ENCODE assay signal across 8 cellular contexts in the genomic region with DNA sequence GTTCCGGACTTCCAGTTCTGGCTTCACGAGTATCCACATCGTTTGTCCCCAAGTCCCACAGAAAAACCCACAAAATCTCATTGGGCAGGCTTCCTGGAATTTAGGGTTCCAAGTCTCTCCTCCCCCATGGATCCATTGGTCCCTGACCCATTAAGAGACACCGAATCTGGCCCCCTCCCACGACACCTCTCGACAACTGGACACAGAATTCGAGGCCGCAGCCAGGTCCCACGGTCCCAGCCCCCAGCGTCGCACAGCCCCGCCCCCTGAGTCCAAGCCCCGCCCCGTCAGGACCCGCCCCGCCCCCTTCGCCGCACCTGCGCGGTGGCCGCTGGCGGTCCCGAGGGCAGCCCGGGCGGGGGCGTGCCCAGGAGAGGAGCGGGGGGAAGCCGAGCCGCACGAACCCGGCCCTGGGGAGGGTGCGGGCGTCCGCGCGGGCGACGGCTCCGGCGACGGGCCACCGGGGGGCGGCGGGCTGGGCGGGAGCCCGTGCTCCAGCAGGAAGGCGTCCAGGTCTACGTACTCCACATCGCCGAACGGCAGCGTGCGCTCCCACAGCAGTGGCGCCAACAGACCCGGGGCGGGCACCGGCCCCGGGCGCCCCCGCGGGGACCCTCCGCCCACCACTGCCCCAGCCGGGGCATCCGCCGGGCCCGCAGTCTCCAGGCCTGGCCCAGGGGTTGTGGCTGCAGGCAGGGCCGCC. TPM values are rescaled to one million over a fixed set of nuclear protein-coding genes. Genes with fewer than 3 reads are reported as not detected.
A peak's percentile ranks its signal among the peaks of the same experiment; 100 is the strongest.
DNase-seq lines count a peak whose midpoint lies in the region; ATAC-seq, FAIRE-seq and TF ChIP-seq lines count a peak whose summit lies in the region.

No MANE protein-coding gene starts in this region.

- H3K4me3 Mint-ChIP-seq in endothelial cell (ENCODE audit: unreplicated experiment), result peak overlapping the region; percentile 67
- H3K4me3 Mint-ChIP-seq in stimulated activated naive B cell treated with anti-CD40 and anti-IgM and Interleukin-4, amounts not matched to agents 10 μg/mL and 1 μg/mL and 100 μg/mL, for 72 hours, result peak overlapping the region; percentile 88 to 92

- peaks cover 5% of the 10 kb centered on the region for H3K36me3 Mint-ChIP-seq in endothelial cell (ENCODE audit: low read depth, unreplicated experiment)
- peaks cover 5 to 16% of the 10 kb centered on the region in 2 donors for H3K36me3 Mint-ChIP-seq in stimulated activated naive B cell treated with anti-CD40 and anti-IgM and Interleukin-4, amounts not matched to agents 10 μg/mL and 1 μg/mL and 100 μg/mL, for 72 hours

- H3K27me3 Mint-ChIP-seq in endothelial cell (ENCODE audit: unreplicated experiment), result peaks cover 22% of the 10 kb centered on the region
- no peaks in the 10 kb centered on the region for H3K27me3 Mint-ChIP-seq in stimulated activated naive B cell treated with anti-CD40 and anti-IgM and Interleukin-4, amounts not matched to agents 10 μg/mL and 1 μg/mL and 100 μg/mL, for 72 hours

- DNase-seq in SKM-1 (lab: John Stamatoyannopoulos, UW; ENCODE audit: unreplicated experiment) (peak; percentile 5), SKM-1 treated with dmso at 0.1 percent for 144 hours (lab: John Stamatoyannopoulos, UW; ENCODE audit: unreplicated experiment) (no peak), NCI-H510A (lab: John Stamatoyannopoulos, UW) (peak; percentile 65), endothelial cell (ENCODE audit: low spot score) (peak; percentile 67), RCC 7860 (ENCODE audit: low spot score) (no peak)
- DNase-seq in activated CD8-positive, alpha-beta memory T cell treated with anti-CD3 and anti-CD28 coated beads for 48 hours (ENCODE audit: low read depth in 2 of 3, low spot score in 2 of 3), result peak in 2 of 3 experiments; percentile 59 to 71
- DNase-seq in stimulated activated naive B cell treated with anti-CD40 and anti-IgM and Interleukin-4, amounts not matched to agents 10 μg/mL and 1 μg/mL and 100 μg/mL, for 72 hours, result peak; percentile 69

- peaks cover 50% of the 10 kb centered on the region for H3K4me1 ChIP-seq in muscle layer of colon (ENCODE audit: insufficient read depth, low read length)

- peaks cover 32% of the 10 kb centered on the region for H3K36me3 ChIP-seq in muscle layer of colon (ENCODE audit: insufficient read depth, low read length)

- H3K27ac ChIP-seq in muscle layer of colon (ENCODE audit: low read depth, low read length), result peak overlapping the region; percentile 64

- no peak for TF ChIP-seq CTCF in endothelial cell (IDR thresholded peaks at IDR 0.05; ENCODE audit: unreplicated experiment)

- peaks cover 19% of the 10 kb centered on the region for H3K4me1 Mint-ChIP-seq in endothelial cell (ENCODE audit: unreplicated experiment)
- H3K4me1 Mint-ChIP-seq in stimulated activated naive B cell treated with anti-CD40 and anti-IgM and Interleukin-4, amounts not matched to agents 10 μg/mL and 1 μg/mL and 100 μg/mL, for 72 hours, result peaks cover 44 to 80% of the 10 kb centered on the region in 2 donors

- no peak overlapping the region for H3K27ac Mint-ChIP-seq in endothelial cell (ENCODE audit: unreplicated experiment)
- peak overlapping the region; percentile 91 for H3K27ac Mint-ChIP-seq in stimulated activated naive B cell treated with anti-CD40 and anti-IgM and Interleukin-4, amounts not matched to agents 10 μg/mL and 1 μg/mL and 100 μg/mL, for 72 hours

- peak overlapping the region; percentile 75 for H3K9ac ChIP-seq in muscle layer of colon (ENCODE audit: low read length)

- no peaks in the 10 kb centered on the region for H3K27me3 ChIP-seq in muscle layer of colon (ENCODE audit: control insufficient read depth in 1 of 2, insufficient read depth in 2 of 2, low read length in 2 of 2)

- FAIRE-seq in RCC 7860 (lab: Jason Lieb, UNC), result no peak

- no peaks in the 10 kb centered on the region for H3K9me3 ChIP-seq in muscle layer of colon (ENCODE audit: low read length)

- H3K4me3 ChIP-seq in muscle layer of colon (ENCODE audit: low read depth in 1 of 2, low read length in 2 of 2), result peak overlapping the region; percentile 78 to 91

- no peaks in the 10 kb centered on the region for H3K9me3 Mint-ChIP-seq in endothelial cell (ENCODE audit: unreplicated experiment)
- peaks cover 8 to 9% of the 10 kb centered on the region in 2 donors for H3K9me3 Mint-ChIP-seq in stimulated activated naive B cell treated with anti-CD40 and anti-IgM and Interleukin-4, amounts not matched to agents 10 μg/mL and 1 μg/mL and 100 μg/mL, for 72 hours

- peak; percentile 15 to 26 for ATAC-seq in stimulated activated naive B cell treated with anti-CD40 and anti-IgM and Interleukin-4, amounts not matched to agents 10 μg/mL and 1 μg/mL and 100 μg/mL, for 72 hours (replicated peaks)

RNA-seq across cellular contexts. Expression of gene DBP, which starts 1.8 kb away (rescaled TPM):
- total RNA-seq in endothelial cell (ENCODE audit: unreplicated experiment), result 4.3 TPM

RNA-seq across cellular contexts. Expression of gene CA11, which starts 10.6 kb away (rescaled TPM):
- 11.9 TPM for total RNA-seq in endothelial cell (ENCODE audit: unreplicated experiment)

RNA-seq across cellular contexts. Expression of gene SPHK2, which starts 16.1 kb away (rescaled TPM):
- total RNA-seq in endothelial cell (ENCODE audit: unreplicated experiment), result 24.7 TPM

RNA-seq across cellular contexts. Expression of gene RPL18, which starts 16.4 kb away (rescaled TPM):
- 1,683 TPM for total RNA-seq in endothelial cell (ENCODE audit: unreplicated experiment)

RNA-seq across cellular contexts. Expression of gene FAM83E, which starts 20.5 kb away (rescaled TPM):
- total RNA-seq in endothelial cell (ENCODE audit: unreplicated experiment), result 0.64 TPM

Comparison
In these comparisons a context has a peak if more than half of its experiments do, and no peak if none do; other contexts are left out.
1. DNase-seq: peak in SKM-1 (single experiment), NCI-H510A (single experiment), activated CD8-positive, alpha-beta memory T cell treated with anti-CD3 and anti-CD28 coated beads for 48 hours (2 of 3), endothelial cell (single experiment) and stimulated activated naive B cell treated with anti-CD40 and anti-IgM and Interleukin-4, amounts not matched to agents 10 μg/mL and 1 μg/mL and 100 μg/mL, for 72 hours (single experiment); none in SKM-1 treated with dmso at 0.1 percent for 144 hours (single experiment) and RCC 7860 (single experiment).